In genomic region chr11:134604886-134605285, GRCh38 we compare ENCODE assay signal across 20 cellular contexts.
DNase-seq lines count a peak whose midpoint lies in the region; ATAC-seq and TF ChIP-seq lines count a peak whose summit lies in the region.
"Had no signal": no experiment of that assay in that cellular context is flagged by ENCODE, and none has a peak within 500 bp of the region (broad histone marks: within the 10 kb centered on the region; RNA-seq: fewer than 3 reads in every experiment).

No MANE protein-coding gene starts in this region.

- ATAC-seq in natural killer cell treated with Interleukin-12 subunit alpha and Interleukin-12 subunit beta and Interleukin-15 and Interleukin-18, amount 100 ng/mL, for 72 hours = no peak
- no peak for ATAC-seq in natural killer cell
- ATAC-seq: CD8-positive, alpha-beta T cell; GM12878; GM23338 had no signal

- TF ChIP-seq CTCF in natural killer cell (IDR thresholded peaks at IDR 0.05) (no peak), vagina (IDR thresholded peaks at IDR 0.05) (no peak)

- H3K27ac Mint-ChIP-seq in natural killer cell treated with Interleukin-12 subunit alpha and Interleukin-12 subunit beta and Interleukin-15 and Interleukin-18, amount 100 ng/mL, for 72 hours = no peak overlapping the region
- no peak overlapping the region for H3K27ac Mint-ChIP-seq in natural killer cell
- H3K27ac Mint-ChIP-seq: B cell; CD4-positive, CD25-positive, alpha-beta regulatory T cell; CD8-positive, alpha-beta T cell; GM23338; HFFc6 had no signal

- intact Hi-C loops in natural killer cell (cut with micrococcal nuclease) = no loop called here
- intact Hi-C loops in vagina (cut with DNase I) = no loop called here

- H3K27ac ChIP-seq in vagina = no peak overlapping the region
- H3K27ac ChIP-seq: 22Rv1, BLaER1, C4-2B had no signal

- no peaks in the 10 kb centered on the region for H3K27me3 ChIP-seq in vagina
- H3K27me3 ChIP-seq: BLaER1 had no signal

- H3K9me3 Mint-ChIP-seq in natural killer cell treated with Interleukin-12 subunit alpha and Interleukin-12 subunit beta and Interleukin-15 and Interleukin-18, amount 100 ng/mL, for 72 hours = no peaks in the 10 kb centered on the region
- H3K9me3 Mint-ChIP-seq in natural killer cell = no peaks in the 10 kb centered on the region

- no peak overlapping the region for H3K4me3 ChIP-seq in vagina
- H3K4me3 ChIP-seq: BLaER1, GM12878, GM23338, HAP-1 had no signal

- no peaks in the 10 kb centered on the region for H3K4me1 Mint-ChIP-seq in natural killer cell treated with Interleukin-12 subunit alpha and Interleukin-12 subunit beta and Interleukin-15 and Interleukin-18, amount 100 ng/mL, for 72 hours (ENCODE audit: low read depth in 2 of 2)
- H3K4me1 Mint-ChIP-seq in natural killer cell = peaks cover 0 to 3% of the 10 kb centered on the region in 2 donors
- H3K4me1 Mint-ChIP-seq: B cell; CD4-positive, CD25-positive, alpha-beta regulatory T cell had no signal

- no peaks in the 10 kb centered on the region for H3K4me1 ChIP-seq in vagina
- H3K4me1 ChIP-seq: HAP-1 had no signal

- H3K9me3 ChIP-seq in vagina = no peaks in the 10 kb centered on the region
- H3K9me3 ChIP-seq: HAP-1 had no signal

- peak; percentile 23 for DNase-seq in natural killer cell treated with Interleukin-12 subunit alpha and Interleukin-12 subunit beta and Interleukin-15 and Interleukin-18, amount 100 ng/mL, for 72 hours (ENCODE audit: low spot score)
- DNase-seq in natural killer cell (no peak), islet precursor cell (peak; percentile 4), vagina (ENCODE audit: extremely low spot score in 2 of 2) (peak; percentile 31 to 54)
- no peak for DNase-seq in activated CD4-positive, alpha-beta T cell treated with anti-CD3 and anti-CD28 coated beads for 1 hour
- DNase-seq in NK-92 treated with Interleukin-12 subunit alpha and Interleukin-12 subunit beta, amount 100 ng/mL, for 24 hours (lab: John Stamatoyannopoulos, UW) = no peak
- DNase-seq: CD4-positive, CD25-positive, alpha-beta regulatory T cell; CD8-positive, alpha-beta T cell; DMS 273 treated with DMSO at 0.1 percent for 48 hours; DMS79; EL; GDM1; HFFc6 had no signal

- peaks cover 5% of the 10 kb centered on the region for H3K36me3 Mint-ChIP-seq in natural killer cell treated with Interleukin-12 subunit alpha and Interleukin-12 subunit beta and Interleukin-15 and Interleukin-18, amount 100 ng/mL, for 72 hours
- no peaks in the 10 kb centered on the region for H3K36me3 Mint-ChIP-seq in natural killer cell
- H3K36me3 Mint-ChIP-seq: CD4-positive, CD25-positive, alpha-beta regulatory T cell; CD8-positive, alpha-beta T cell had no signal

- H3K4me3 Mint-ChIP-seq in natural killer cell treated with Interleukin-12 subunit alpha and Interleukin-12 subunit beta and Interleukin-15 and Interleukin-18, amount 100 ng/mL, for 72 hours = no peak overlapping the region
- H3K4me3 Mint-ChIP-seq in natural killer cell = no peak overlapping the region
- H3K4me3 Mint-ChIP-seq: B cell; CD4-positive, CD25-positive, alpha-beta regulatory T cell; CD8-positive, alpha-beta T cell; GM23338; HFFc6 had no signal

- H3K36me3 ChIP-seq in vagina = no peaks in the 10 kb centered on the region
- H3K36me3 ChIP-seq: BLaER1, HAP-1 had no signal

- no peak for TF ChIP-seq POLR2A in vagina (IDR thresholded peaks at IDR 0.05)

- H3K27me3 Mint-ChIP-seq in natural killer cell treated with Interleukin-12 subunit alpha and Interleukin-12 subunit beta and Interleukin-15 and Interleukin-18, amount 100 ng/mL, for 72 hours = peaks cover 26 to 37% of the 10 kb centered on the region in 2 donors
- H3K27me3 Mint-ChIP-seq in natural killer cell (ENCODE audit: low read depth in 2 of 2) = peaks cover 23 to 62% of the 10 kb centered on the region in 2 donors

Comparison
In these comparisons a context has a peak if more than half of its experiments do, and no peak if none do; other contexts are left out.
1. DNase-seq: peak in natural killer cell treated with Interleukin-12 subunit alpha and Interleukin-12 subunit beta and Interleukin-15 and Interleukin-18, amount 100 ng/mL, for 72 hours (single experiment), islet precursor cell (single experiment) and vagina (2 of 2); none in natural killer cell (single experiment), activated CD4-positive, alpha-beta T cell treated with anti-CD3 and anti-CD28 coated beads for 1 hour (single experiment) and NK-92 treated with Interleukin-12 subunit alpha and Interleukin-12 subunit beta, amount 100 ng/mL, for 24 hours (single experiment).